Comparison of ENCODE assay signal across 7 cellular contexts in genomic region chrX:38654302-38654701, GRCh38.
DNase-seq lines count a peak whose midpoint lies in the region; FAIRE-seq lines count a peak whose summit lies in the region.

No MANE protein-coding gene starts in this region.

- no peak for FAIRE-seq in GM19239 (lab: Jason Lieb, UNC)

- DNase-seq in H4 (ENCODE audit: low spot score), result peak; percentile 29
- peak; percentile 33 for DNase-seq in NCI-H82 treated with DMSO at 0.1 percent for 48 hours (lab: John Stamatoyannopoulos, UW; ENCODE audit: unreplicated experiment)
- peak; percentile 2 for DNase-seq in fibroblast of gingiva (ENCODE audit: low read depth)
- peak; percentile 9 for DNase-seq in putamen (ENCODE audit: low spot score)
- no peak for DNase-seq in SIG-M5 (lab: John Stamatoyannopoulos, UW)
- DNase-seq in activated T-cell treated with anti-CD3 and anti-CD28 coated beads for 4 hours, result no peak
- DNase-seq in GM19239 (ENCODE audit: insufficient read length, low spot score), result no peak

Comparison
In these comparisons a context has a peak if more than half of its experiments do, and no peak if none do; other contexts are left out.
1. DNase-seq: peak in H4 (single experiment), NCI-H82 treated with DMSO at 0.1 percent for 48 hours (single experiment), fibroblast of gingiva (single experiment) and putamen (single experiment); none in SIG-M5 (single experiment), activated T-cell treated with anti-CD3 and anti-CD28 coated beads for 4 hours (single experiment) and GM19239 (single experiment).